Comparison of ENCODE assay signal across 22 cellular contexts in genomic region chr10:124517466-124517865, GRCh38.
"Had no signal": no experiment of that assay in that cellular context is flagged by ENCODE, and none has a peak within 500 bp of the region (broad histone marks: within the 10 kb centered on the region; RNA-seq: fewer than 3 reads in every experiment).

No MANE protein-coding gene starts in this region.

- H3K36me3 Mint-ChIP-seq: activated naive CD4-positive, alpha-beta T cell treated with anti-CD3 and anti-CD28 coated beads, Interleukin-2, amount 10 ng/mL, durations not matched to agents 7 days and 5 days; activated naive CD8-positive, alpha-beta T cell treated with anti-CD3 and anti-CD28 coated beads for 36 hours had no signal

- ATAC-seq: activated CD4-positive, alpha-beta T cell treated with anti-CD3 and anti-CD28 coated beads for 36 hours; activated T-helper 17 cell treated with anti-CD3 and anti-CD28 coated beads, Interleukin-2, amount 50 U/mL, for 72 hours; Panc1; Right ventricle myocardium inferior had no signal

- H3K27me3 Mint-ChIP-seq: activated CD4-positive, alpha-beta memory T cell treated with anti-CD3 and anti-CD28 coated beads, Interleukin-2, amount 10 ng/mL, durations not matched to agents 7 days and 5 days; activated CD4-positive, alpha-beta T cell treated with anti-CD3 and anti-CD28 coated beads for 36 hours; activated naive CD8-positive, alpha-beta T cell treated with anti-CD3 and anti-CD28 coated beads for 36 hours; activated T-helper 17 cell treated with anti-CD3 and anti-CD28 coated beads, Interleukin-2, amount 50 U/mL, for 72 hours had no signal

- H3K4me3 Mint-ChIP-seq: activated CD4-positive, alpha-beta memory T cell treated with anti-CD3 and anti-CD28 coated beads, Interleukin-2, amount 10 ng/mL, durations not matched to agents 7 days and 5 days; activated CD4-positive, alpha-beta T cell treated with anti-CD3 and anti-CD28 coated beads for 36 hours; activated naive CD4-positive, alpha-beta T cell treated with anti-CD3 and anti-CD28 coated beads, Interleukin-2, amount 10 ng/mL, durations not matched to agents 7 days and 5 days; activated naive CD8-positive, alpha-beta T cell treated with anti-CD3 and anti-CD28 coated beads for 36 hours; activated T-helper 17 cell treated with anti-CD3 and anti-CD28 coated beads, Interleukin-2, amount 50 U/mL, for 72 hours had no signal

- H3K27ac Mint-ChIP-seq: activated CD4-positive, alpha-beta memory T cell treated with anti-CD3 and anti-CD28 coated beads, Interleukin-2, amount 10 ng/mL, durations not matched to agents 7 days and 5 days; activated CD4-positive, alpha-beta T cell treated with anti-CD3 and anti-CD28 coated beads for 36 hours; activated naive CD4-positive, alpha-beta T cell treated with anti-CD3 and anti-CD28 coated beads, Interleukin-2, amount 10 ng/mL, durations not matched to agents 7 days and 5 days; activated naive CD8-positive, alpha-beta T cell treated with anti-CD3 and anti-CD28 coated beads for 36 hours; activated T-helper 17 cell treated with anti-CD3 and anti-CD28 coated beads, Interleukin-2, amount 50 U/mL, for 72 hours had no signal

- DNase-seq: activated CD4-positive, alpha-beta memory T cell treated with anti-CD3 and anti-CD28 coated beads, Interleukin-2, amount 10 ng/mL, durations not matched to agents 7 days and 5 days; activated CD4-positive, alpha-beta T cell treated with anti-CD3 and anti-CD28 coated beads for 36 hours; activated CD4-positive, alpha-beta T cell treated with anti-CD3 and anti-CD28 coated beads, Interleukin-2, amount 50 U/mL, for 1 hour; activated gamma-delta T cell treated with Interleukin-2 at 50 U/mL for 16 hours; activated naive CD4-positive, alpha-beta T cell treated with anti-CD3 and anti-CD28 coated beads, Interleukin-2, amount 10 ng/mL, durations not matched to agents 7 days and 5 days; activated naive CD8-positive, alpha-beta T cell treated with anti-CD3 and anti-CD28 coated beads for 36 hours; activated T-cell treated with anti-CD3 and anti-CD28 coated beads for 4 hours; activated T-cell treated with anti-CD3 and anti-CD28 coated beads, Interleukin-2, amount 50 U/mL, for 48 hours; NCI-H1092; NCI-H1417; NCI-H1930; NCI-H345; NCI-H510A; NCI-H526 treated with DMSO at 0.1 percent for 48 hours; NCI-H82; OCI-M1; RPMI8226; T-helper 1 cell; WERI-Rb-1 had no signal

- H3K9me3 Mint-ChIP-seq: activated CD4-positive, alpha-beta memory T cell treated with anti-CD3 and anti-CD28 coated beads, Interleukin-2, amount 10 ng/mL, durations not matched to agents 7 days and 5 days; activated naive CD4-positive, alpha-beta T cell treated with anti-CD3 and anti-CD28 coated beads, Interleukin-2, amount 10 ng/mL, durations not matched to agents 7 days and 5 days; activated naive CD8-positive, alpha-beta T cell treated with anti-CD3 and anti-CD28 coated beads for 36 hours; activated T-helper 17 cell treated with anti-CD3 and anti-CD28 coated beads, Interleukin-2, amount 50 U/mL, for 72 hours had no signal

- H3K4me1 Mint-ChIP-seq: activated CD4-positive, alpha-beta memory T cell treated with anti-CD3 and anti-CD28 coated beads, Interleukin-2, amount 10 ng/mL, durations not matched to agents 7 days and 5 days; activated CD4-positive, alpha-beta T cell treated with anti-CD3 and anti-CD28 coated beads for 36 hours; activated naive CD4-positive, alpha-beta T cell treated with anti-CD3 and anti-CD28 coated beads, Interleukin-2, amount 10 ng/mL, durations not matched to agents 7 days and 5 days; activated naive CD8-positive, alpha-beta T cell treated with anti-CD3 and anti-CD28 coated beads for 36 hours; activated T-helper 17 cell treated with anti-CD3 and anti-CD28 coated beads, Interleukin-2, amount 50 U/mL, for 72 hours had no signal
